ENCODE assay signal across 8 cellular contexts in genomic region chr13:43905435-43906031, GRCh38. TPM values are rescaled to one million over a fixed set of nuclear protein-coding genes. Genes with fewer than 3 reads are reported as not detected.
DNase-seq lines count a peak whose midpoint lies in the region; ATAC-seq, FAIRE-seq and TF ChIP-seq lines count a peak whose summit lies in the region.

No MANE protein-coding gene starts in this region.

- H3K4me1 ChIP-seq in Caco-2 = no peaks in the 10 kb centered on the region
- peaks cover 0 to 2% (median 0%) of the 10 kb centered on the region in 3 donors for H3K4me1 ChIP-seq in pancreas

- H3K4me3 ChIP-seq in Caco-2 (ENCODE audit: low read depth, low read length) (no peak overlapping the region), pancreas (no peak overlapping the region)

- H3K9me3 Mint-ChIP-seq in Caco-2 (ENCODE audit: unreplicated experiment) = no peaks in the 10 kb centered on the region
- H3K9me3 Mint-ChIP-seq in activated CD8-positive, alpha-beta T cell treated with anti-CD3 and anti-CD28 coated beads for 36 hours = no peaks in the 10 kb centered on the region
- H3K9me3 Mint-ChIP-seq in activated naive CD8-positive, alpha-beta T cell treated with anti-CD3 and anti-CD28 coated beads, Interleukin-2, amount 50 U/mL, for 24 hours = no peaks in the 10 kb centered on the region

- intact Hi-C loops in Caco-2 (cut with micrococcal nuclease; ENCODE audit: unreplicated experiment) = loop anchor here (1.0 to 10.0 kb wide), 6 partner anchors 127 to 909 kb away; no protein-coding TSS in a partner anchor
- intact Hi-C loops in activated CD8-positive, alpha-beta T cell treated with anti-CD3 and anti-CD28 coated beads for 36 hours (cut with micrococcal nuclease) = loop anchor here (2.0 kb wide), 2 partner anchors 531 to 563 kb away; no protein-coding TSS in a partner anchor
- intact Hi-C loops in pancreas (cut with DNase I) = loop anchor here in 2 of 3 donors (10.0 kb wide), 1 partner anchor 549 kb away; no protein-coding TSS in a partner anchor

- CTCF ChIA-PET in Caco-2 (lab: Charles Lee) = interaction anchor here (0.6 to 1.0 kb wide), 2 partner anchors 48 to 530 kb away, joined by 3 to 4 read pairs; no protein-coding TSS in a partner anchor
- CTCF ChIA-PET in activated CD8-positive, alpha-beta T cell treated with anti-CD3 and anti-CD28 coated beads for 36 hours (lab: Charles Lee) = interaction anchor here (0.7 to 11.0 kb wide), 26 partner anchors 9 to 966 kb away, joined by 3 to 149 read pairs (median 3); no protein-coding TSS in a partner anchor

- peak in 1 of 2 experiments; percentile 63 for DNase-seq in Caco-2
- DNase-seq in H4 (ENCODE audit: low spot score) = peak; percentile 36
- peak; percentile 65 for DNase-seq in NCI-H345 (lab: John Stamatoyannopoulos, UW)
- DNase-seq in activated CD8-positive, alpha-beta T cell treated with anti-CD3 and anti-CD28 coated beads for 36 hours = peak; percentile 33
- DNase-seq in globus pallidus (ENCODE audit: low spot score) = peak; percentile 73
- peak in 2 of 6 donors; percentile 16 to 46 for DNase-seq in pancreas
- no peak for DNase-seq in activated naive CD8-positive, alpha-beta T cell treated with anti-CD3 and anti-CD28 coated beads, Interleukin-2, amount 50 U/mL, for 24 hours

- ATAC-seq in activated CD8-positive, alpha-beta T cell treated with anti-CD3 and anti-CD28 coated beads for 36 hours = peak; percentile 53
- ATAC-seq in pancreas = peak in 3 of 4 donors; percentile 77 to 92 (median 83)
- no peak for ATAC-seq in GM18867 (IDR thresholded peaks at IDR 0.05; ENCODE audit: unreplicated experiment)
- no peak for ATAC-seq in activated naive CD8-positive, alpha-beta T cell treated with anti-CD3 and anti-CD28 coated beads, Interleukin-2, amount 50 U/mL, for 24 hours

- peaks cover 2% of the 10 kb centered on the region for H3K27me3 Mint-ChIP-seq in Caco-2 (ENCODE audit: insufficient read depth, unreplicated experiment)
- H3K27me3 Mint-ChIP-seq in activated CD8-positive, alpha-beta T cell treated with anti-CD3 and anti-CD28 coated beads for 36 hours = peaks cover 11% of the 10 kb centered on the region
- H3K27me3 Mint-ChIP-seq in activated naive CD8-positive, alpha-beta T cell treated with anti-CD3 and anti-CD28 coated beads, Interleukin-2, amount 50 U/mL, for 24 hours = peaks cover 23% of the 10 kb centered on the region

- POLR2A ChIA-PET in Caco-2 (lab: Charles Lee) = no interaction called here
- POLR2A ChIA-PET in activated CD8-positive, alpha-beta T cell treated with anti-CD3 and anti-CD28 coated beads for 36 hours (lab: Charles Lee) = no interaction called here

- BruUV-seq in Caco-2 (replicated peaks; lab: Mats Ljungman, UMichigan) = no TSS peak

- peaks cover 7% of the 10 kb centered on the region for H3K4me1 Mint-ChIP-seq in Caco-2 (ENCODE audit: low read depth, unreplicated experiment)
- H3K4me1 Mint-ChIP-seq in activated CD8-positive, alpha-beta T cell treated with anti-CD3 and anti-CD28 coated beads for 36 hours (ENCODE audit: low read depth) = peaks cover 6% of the 10 kb centered on the region
- peaks cover 6% of the 10 kb centered on the region for H3K4me1 Mint-ChIP-seq in activated naive CD8-positive, alpha-beta T cell treated with anti-CD3 and anti-CD28 coated beads, Interleukin-2, amount 50 U/mL, for 24 hours

- H3K27me3 ChIP-seq in Caco-2 (replicated peaks; ENCODE audit: control insufficient read depth, insufficient read depth, low read length) = no peaks in the 10 kb centered on the region
- no peaks in the 10 kb centered on the region for H3K27me3 ChIP-seq in pancreas

- H3K36me3 Mint-ChIP-seq in Caco-2 (ENCODE audit: insufficient read depth, unreplicated experiment) = no peaks in the 10 kb centered on the region
- H3K36me3 Mint-ChIP-seq in activated CD8-positive, alpha-beta T cell treated with anti-CD3 and anti-CD28 coated beads for 36 hours (ENCODE audit: low read depth) = no peaks in the 10 kb centered on the region
- no peaks in the 10 kb centered on the region for H3K36me3 Mint-ChIP-seq in activated naive CD8-positive, alpha-beta T cell treated with anti-CD3 and anti-CD28 coated beads, Interleukin-2, amount 50 U/mL, for 24 hours (ENCODE audit: low read depth)

- no peaks in the 10 kb centered on the region for H3K36me3 ChIP-seq in Caco-2 (ENCODE audit: control insufficient read depth, insufficient read depth, low read length)
- no peaks in the 10 kb centered on the region for H3K36me3 ChIP-seq in pancreas

- peak; percentile 96 for FAIRE-seq in pancreas (lab: Jason Lieb, UNC)

- H3K27ac Mint-ChIP-seq in Caco-2 (ENCODE audit: unreplicated experiment) = no peak overlapping the region
- no peak overlapping the region for H3K27ac Mint-ChIP-seq in activated CD8-positive, alpha-beta T cell treated with anti-CD3 and anti-CD28 coated beads for 36 hours
- no peak overlapping the region for H3K27ac Mint-ChIP-seq in activated naive CD8-positive, alpha-beta T cell treated with anti-CD3 and anti-CD28 coated beads, Interleukin-2, amount 50 U/mL, for 24 hours

- H3K27ac ChIP-seq in pancreas = no peak overlapping the region

- TF ChIP-seq CTCF in Caco-2 (IDR thresholded peaks at IDR 0.05; ENCODE audit: insufficient read depth in 1 of 2, low read depth in 1 of 2, low read length in 1 of 2, severe bottlenecking in 1 of 2, unreplicated experiment in 1 of 2) (peak; percentile 63 to 86), pancreas (IDR thresholded peaks at IDR 0.05) (peak; percentile 62 to 72 (median 70))
- peak; percentile 65 for TF ChIP-seq CTCF in activated CD8-positive, alpha-beta T cell treated with anti-CD3 and anti-CD28 coated beads for 36 hours (IDR thresholded peaks at IDR 0.05)

- H3K4me3 Mint-ChIP-seq in Caco-2 (ENCODE audit: unreplicated experiment) = no peak overlapping the region
- H3K4me3 Mint-ChIP-seq in activated CD8-positive, alpha-beta T cell treated with anti-CD3 and anti-CD28 coated beads for 36 hours = no peak overlapping the region
- H3K4me3 Mint-ChIP-seq in activated naive CD8-positive, alpha-beta T cell treated with anti-CD3 and anti-CD28 coated beads, Interleukin-2, amount 50 U/mL, for 24 hours = no peak overlapping the region

- WGBS in pancreas, 2 donors = 0% methylated on average over 3 of the region's 3 CpGs

- H3K9me3 ChIP-seq in Caco-2 (no peaks in the 10 kb centered on the region), pancreas (no peaks in the 10 kb centered on the region)

RNA-seq across cellular contexts. Expression of gene LACC1, which starts 25.8 kb away (rescaled TPM):
- total RNA-seq in Caco-2 (2022) = 7.2 and 11.0 TPM in 2 replicates
- total RNA-seq in H4 (2014; rRNA removed; shearing (Covaris generic)) = 2.1 and 2.8 TPM in 2 replicates
- total RNA-seq in activated CD8-positive, alpha-beta T cell treated with anti-CD3 and anti-CD28 coated beads for 36 hours = 1 to 10 TPM; 1.2 TPM
- 1 to 10 TPM; 2.9 to 5.9 (median 3.7) TPM for total RNA-seq in pancreas
- polyA plus RNA-seq in pancreas = 1 to 10 TPM; 2.5 to 3.4 TPM

RNA-seq across cellular contexts. Expression of gene CCDC122, which starts 26.0 kb away (rescaled TPM):
- 15.6 and 21.2 TPM in 2 replicates for total RNA-seq in Caco-2 (2022)
- 0.39 and 1.3 TPM in 2 replicates for total RNA-seq in H4 (2014; rRNA removed; shearing (Covaris generic))
- 1 to 10 TPM; 1.6 to 2.1 TPM for total RNA-seq in activated CD8-positive, alpha-beta T cell treated with anti-CD3 and anti-CD28 coated beads for 36 hours
- 1 to 10 TPM; 4.4 to 7.3 (median 4.8) TPM for total RNA-seq in pancreas
- 1 to 10 TPM; 2.9 to 4.6 TPM for polyA plus RNA-seq in pancreas

Comparison
In these comparisons a context has a peak if more than half of its experiments do, and no peak if none do; other contexts are left out.
1. ATAC-seq: peak in activated CD8-positive, alpha-beta T cell treated with anti-CD3 and anti-CD28 coated beads for 36 hours (single experiment) and pancreas (3 of 4); none in GM18867 (single experiment) and activated naive CD8-positive, alpha-beta T cell treated with anti-CD3 and anti-CD28 coated beads, Interleukin-2, amount 50 U/mL, for 24 hours (single experiment).
2. Peak in every context shown above with its lines, with median percentiles within 50 percentile points of each other: CTCF ChIP-seq.